ENCODE assay signal across 18 cellular contexts in the genomic region with DNA sequence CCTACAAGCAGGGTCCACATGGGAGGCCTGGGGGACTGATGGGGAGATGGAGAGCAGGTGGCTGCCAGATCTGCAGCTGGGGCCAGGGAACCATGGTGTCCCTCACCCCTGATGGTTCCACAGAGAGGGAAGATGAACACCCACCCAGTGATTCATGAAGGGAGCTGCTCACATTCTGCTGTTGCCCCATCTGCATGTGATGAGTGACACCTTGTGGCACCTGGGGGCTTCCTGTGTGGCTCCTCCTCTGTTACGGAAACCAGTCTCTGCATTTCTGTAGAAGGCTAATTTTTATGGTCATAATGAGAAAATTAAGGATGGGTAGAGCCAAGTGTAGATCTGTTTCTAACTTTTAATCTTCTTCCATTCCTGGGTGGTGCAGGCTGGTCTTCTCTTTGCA.
"Had no signal": no experiment of that assay in that cellular context is flagged by ENCODE, and none has a peak within 500 bp of the region (broad histone marks: within the 10 kb centered on the region; RNA-seq: fewer than 3 reads in every experiment).

No MANE protein-coding gene starts in this region.

- H3K4me1 ChIP-seq: esophagus squamous epithelium, neural progenitor cell, prostate gland, right atrium auricular region, tibial nerve had no signal

- H3K27me3 ChIP-seq: neural progenitor cell, right atrium auricular region, tibial nerve had no signal

- H3K9ac ChIP-seq: neural progenitor cell had no signal

- H3K36me3 ChIP-seq: esophagus squamous epithelium, neural progenitor cell, prostate gland, right atrium auricular region had no signal

- H3K4me2 ChIP-seq: neural progenitor cell had no signal

- H3K27ac ChIP-seq: esophagus squamous epithelium, neural progenitor cell, prostate gland, right atrium auricular region, skin epidermis, tibial nerve had no signal

- FAIRE-seq: endothelial cell of umbilical vein had no signal

- H2AFZ ChIP-seq: neural progenitor cell had no signal

- H3K4me3 ChIP-seq: esophagus squamous epithelium, neural progenitor cell, prostate gland, right atrium auricular region, skin epidermis, tibial nerve had no signal

- H3K9me3 ChIP-seq: esophagus squamous epithelium, prostate gland, right atrium auricular region had no signal

- ATAC-seq: activated CD8-positive, alpha-beta T cell treated with anti-CD3 and anti-CD28 coated beads, Interleukin-2, amount 10 ng/mL, durations not matched to agents 7 days and 5 days; activated T-cell treated with anti-CD3 and anti-CD28 coated beads, Interleukin-2, amount 50 U/mL, for 4 hours; left cardiac atrium; naive thymus-derived CD4-positive, alpha-beta T cell; stimulated activated naive CD8-positive, alpha-beta T cell treated with anti-CD3 and anti-CD28 coated beads, Interleukin-15, Interleukin-2, amounts not matched to agents 100 U/mL and 50 U/mL, for 24 hours had no signal

- DNase-seq: activated CD4-positive, alpha-beta T cell treated with anti-CD3 and anti-CD28 coated beads, Interleukin-2, amount 10 ng/mL, durations not matched to agents 24 days and 14 days; activated CD8-positive, alpha-beta memory T cell treated with anti-CD3 and anti-CD28 coated beads, Interleukin-2, amount 50 U/mL, for 4 hours; activated CD8-positive, alpha-beta T cell treated with anti-CD3 and anti-CD28 coated beads, Interleukin-2, amount 10 ng/mL, durations not matched to agents 7 days and 5 days; activated effector memory CD4-positive, alpha-beta T cell treated with Interleukin-2 at 50 U/mL for 16 hours; activated T-cell treated with anti-CD3 and anti-CD28 coated beads, Interleukin-2, amount 50 U/mL, for 4 hours; effector CD8-positive, alpha-beta T cell; esophagus squamous epithelium; left cardiac atrium; mesenchymal stem cell; naive thymus-derived CD4-positive, alpha-beta T cell; stimulated activated naive CD8-positive, alpha-beta T cell treated with anti-CD3 and anti-CD28 coated beads, Interleukin-15, Interleukin-2, amounts not matched to agents 100 U/mL and 50 U/mL, for 24 hours; T-helper 9 cell had no signal
